In the genomic region with DNA sequence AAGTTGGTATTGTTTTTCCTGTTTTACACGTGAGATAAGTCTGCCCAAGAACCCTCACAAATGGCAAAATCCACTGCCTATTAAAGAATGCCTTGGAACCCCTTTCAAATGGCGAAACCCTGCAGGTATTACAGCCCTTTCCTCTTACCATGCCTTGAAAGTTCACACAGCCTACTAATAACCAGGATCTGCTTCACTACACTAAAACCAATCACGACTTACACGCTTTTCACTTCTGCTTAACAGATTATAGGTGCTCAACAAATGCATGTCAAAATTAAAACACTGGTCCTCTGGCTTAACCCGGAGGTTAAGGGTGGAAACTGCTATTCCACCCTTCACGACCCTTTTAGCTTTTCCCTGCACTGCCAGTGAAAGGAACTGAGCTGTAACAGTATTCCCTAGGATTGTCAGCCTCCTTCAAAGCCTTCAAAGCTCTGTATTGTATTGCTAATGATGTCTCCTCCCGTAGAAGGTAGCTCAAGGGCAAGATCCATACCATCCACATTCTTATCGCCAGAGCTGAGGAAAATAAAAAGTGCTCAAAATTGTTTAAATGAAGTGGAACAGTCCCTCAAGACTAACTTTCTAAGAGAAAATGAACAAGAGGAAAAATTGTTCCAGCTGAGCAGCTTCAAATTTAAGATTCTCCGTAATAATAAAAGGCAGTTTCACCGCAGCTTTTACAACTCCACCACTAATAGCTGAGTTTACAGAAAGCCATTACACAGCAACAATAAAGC, we compare ENCODE assay signal across 8 cellular contexts. TPM values are rescaled to one million over a fixed set of nuclear protein-coding genes. Genes with fewer than 3 reads are reported as not detected.
DNase-seq lines count a peak whose midpoint lies in the region; ATAC-seq and TF ChIP-seq lines count a peak whose summit lies in the region.

No MANE protein-coding gene starts in this region.

- H3K36me3 ChIP-seq in MM.1S (replicated peaks; ENCODE audit: insufficient read depth, low read length): no peaks in the 10 kb centered on the region
- H3K36me3 ChIP-seq in upper lobe of right lung: peaks cover 4% of the 10 kb centered on the region

- TF ChIP-seq CTCF in MM.1S (IDR thresholded peaks at IDR 0.05; ENCODE audit: low read length): no peak
- no peak for TF ChIP-seq CTCF in cardiac fibroblast (IDR thresholded peaks at IDR 0.05; ENCODE audit: low read depth, low read length)
- TF ChIP-seq CTCF in upper lobe of right lung (IDR thresholded peaks at IDR 0.05): no peak

- 0 out of 2 replicates have a peak, but pooled peaks cover 16% of the 10 kb centered on the region for H3K4me1 ChIP-seq in MM.1S (ENCODE audit: low read length)
- H3K4me1 ChIP-seq in upper lobe of right lung: peaks cover 17% of the 10 kb centered on the region

- peak overlapping the region; percentile 62; the same call in 1 of the 2 replicates for H3K27ac ChIP-seq in MM.1S (ENCODE audit: low read length)
- H3K27ac ChIP-seq in upper lobe of right lung: peak overlapping the region; percentile 93

- peaks cover 59% of the 10 kb centered on the region for H3K79me2 ChIP-seq in MM.1S (ENCODE audit: low read length)

- H3K9me3 ChIP-seq in MM.1S (replicated peaks; ENCODE audit: insufficient read depth, low read length) (no peaks in the 10 kb centered on the region), upper lobe of right lung (no peaks in the 10 kb centered on the region)

- peak overlapping the region; percentile 87 for H3K9ac ChIP-seq in MM.1S (ENCODE audit: low read length)

- H3K27me3 ChIP-seq in MM.1S (replicated peaks; ENCODE audit: insufficient read depth, low read length) (no peaks in the 10 kb centered on the region), upper lobe of right lung (no peaks in the 10 kb centered on the region)

- in situ Hi-C loops in G401 (cut with HindIII; ENCODE audit: low sequenced_read_pairs): no loop called here

- H3K4me3 ChIP-seq in MM.1S (ENCODE audit: low read length): peak overlapping the region; percentile 84
- H3K4me3 ChIP-seq in cardiac fibroblast (replicated peaks in 1 of 2; ENCODE audit: low read depth in 2 of 2, low read length in 2 of 2): peak overlapping the region; percentile 85 to 90
- peak overlapping the region; percentile 99 for H3K4me3 ChIP-seq in upper lobe of right lung

- DNase-seq in G401 (ENCODE audit: low spot score) (peak; percentile 44), MM.1S (no peak), cardiac fibroblast (ENCODE audit: low read depth in 2 of 2) (no peak), medulla oblongata (ENCODE audit: extremely low spot score) (peak; percentile 38), upper lobe of right lung (no peak), HuH-7.5 (ENCODE audit: low spot score) (no peak), NCI-H510A treated with DMSO at 0.1 percent for 48 hours (lab: John Stamatoyannopoulos, UW) (no peak)

- intact Hi-C loops in upper lobe of right lung (cut with DNase I): no loop called here

- no peaks in the 10 kb centered on the region for H3F3A ChIP-seq in MM.1S (ENCODE audit: insufficient read depth, low read length)

- peak overlapping the region; percentile 93 for H2AFZ ChIP-seq in MM.1S (ENCODE audit: low read length)

- H3K4me2 ChIP-seq in MM.1S (ENCODE audit: low read depth, low read length): peak overlapping the region; percentile 97

- ATAC-seq in upper lobe of right lung (no peak), HG02610 (IDR thresholded peaks at IDR 0.05; ENCODE audit: unreplicated experiment) (no peak)

- H3K9me2 ChIP-seq in MM.1S (replicated peaks; ENCODE audit: insufficient read depth, low read length): no peaks in the 10 kb centered on the region

- H4K20me1 ChIP-seq in MM.1S (ENCODE audit: insufficient read depth, low read length): no peaks in the 10 kb centered on the region

RNA-seq across cellular contexts. Expression of gene AUH, which starts 1.0 kb away (rescaled TPM):
- total RNA-seq in G401 (2014; rRNA removed; shearing (Covaris generic)): 15.1 and 20.1 TPM in 2 replicates
- total RNA-seq in upper lobe of right lung: 18.6 TPM

Comparison
In these comparisons a context has a peak if more than half of its experiments do, and no peak if none do; other contexts are left out.
1. DNase-seq: peak in G401 (single experiment) and medulla oblongata (single experiment); none in MM.1S (single experiment), cardiac fibroblast (0 of 2), upper lobe of right lung (single experiment), HuH-7.5 (single experiment) and NCI-H510A treated with DMSO at 0.1 percent for 48 hours (single experiment).
2. Peak in every context shown above with its lines, with median percentiles within 50 percentile points of each other: H3K4me3 ChIP-seq.